22 cellular contexts compared by ENCODE assay signal in genomic region chr16:2819939-2820835, GRCh38. TPM values are rescaled to one million over a fixed set of nuclear protein-coding genes. Genes with fewer than 3 reads are reported as not detected.
"Had no signal": no experiment of that assay in that cellular context is flagged by ENCODE, and none has a peak within 500 bp of the region (broad histone marks: within the 10 kb centered on the region; RNA-seq: fewer than 3 reads in every experiment).

No MANE protein-coding gene starts in this region.

- DNase-seq: activated CD4-positive, alpha-beta T cell treated with anti-CD3 and anti-CD28 coated beads, Interleukin-2, amount 50 U/mL, for 48 hours; activated CD4-positive, CD25-positive, alpha-beta regulatory T cell treated with anti-CD3 and anti-CD28 coated beads, Interleukin-2, amount 50 U/mL, for 72 hours; activated gamma-delta T cell; activated T-cell treated with anti-CD3 and anti-CD28 coated beads, Interleukin-2, amount 50 U/mL, for 4 hours; central memory CD4-positive, alpha-beta T cell; cortex of kidney; effector CD4-positive, alpha-beta T cell; esophagus squamous epithelium; mesendoderm; stimulated activated CD4-positive, alpha-beta T cell treated with anti-CD3 and anti-CD28 coated beads, Interleukin-12 subunit alpha, Interleukin-12 subunit beta, amount 100 ng/mL, for 4 hours; stimulated activated CD4-positive, alpha-beta T cell treated with anti-CD3 and anti-CD28 coated beads, Interleukin-2, amount 100 ng/mL, for 24 hours; stomach; T-helper 1 cell; T1000 had no signal

- H3K4me3 ChIP-seq: esophagus squamous epithelium, stomach, thoracic aorta had no signal

- H3K36me3 ChIP-seq: esophagus squamous epithelium, stomach, thoracic aorta had no signal

- H3K36me3 Mint-ChIP-seq: activated naive CD4-positive, alpha-beta T cell treated with anti-CD3 and anti-CD28 coated beads, Interleukin-2, amount 50 U/mL, for 72 hours; natural killer cell treated with Interleukin-12 subunit alpha and Interleukin-12 subunit beta and Interleukin-15 and Interleukin-18, amount 100 ng/mL, for 72 hours had no signal

- H3K27ac ChIP-seq: esophagus squamous epithelium, stomach, thoracic aorta had no signal

- ATAC-seq: activated naive CD4-positive, alpha-beta T cell treated with anti-CD3 and anti-CD28 coated beads, Interleukin-2, amount 50 U/mL, for 72 hours; activated T-cell treated with anti-CD3 and anti-CD28 coated beads, Interleukin-2, amount 50 U/mL, for 4 hours had no signal

- H3K4me3 Mint-ChIP-seq: activated T-cell treated with anti-CD3 and anti-CD28 coated beads, Interleukin-2, amount 50 U/mL, for 4 hours; natural killer cell treated with Interleukin-12 subunit alpha and Interleukin-12 subunit beta and Interleukin-15 and Interleukin-18, amount 100 ng/mL, for 72 hours had no signal

- H3K4me1 ChIP-seq: esophagus squamous epithelium, stomach had no signal

- H3K9me3 Mint-ChIP-seq: activated naive CD4-positive, alpha-beta T cell treated with anti-CD3 and anti-CD28 coated beads, Interleukin-2, amount 50 U/mL, for 72 hours; activated T-cell treated with anti-CD3 and anti-CD28 coated beads, Interleukin-2, amount 50 U/mL, for 4 hours; natural killer cell treated with Interleukin-12 subunit alpha and Interleukin-12 subunit beta and Interleukin-15 and Interleukin-18, amount 100 ng/mL, for 72 hours had no signal

- H3K27me3 Mint-ChIP-seq: natural killer cell treated with Interleukin-12 subunit alpha and Interleukin-12 subunit beta and Interleukin-15 and Interleukin-18, amount 100 ng/mL, for 72 hours had no signal

- H3K27ac Mint-ChIP-seq: activated naive CD4-positive, alpha-beta T cell treated with anti-CD3 and anti-CD28 coated beads, Interleukin-2, amount 50 U/mL, for 72 hours; natural killer cell treated with Interleukin-12 subunit alpha and Interleukin-12 subunit beta and Interleukin-15 and Interleukin-18, amount 100 ng/mL, for 72 hours had no signal

- H3K9me3 ChIP-seq: esophagus squamous epithelium, stomach, thoracic aorta had no signal

RNA-seq across cellular contexts. Expression of gene PRSS21, which starts 3.1 kb away (rescaled TPM):
- total RNA-seq: endothelial cell of umbilical vein had no signal

RNA-seq across cellular contexts. Expression of gene ZG16B, which starts 9.9 kb away (rescaled TPM):
- total RNA-seq: endothelial cell of umbilical vein, thoracic aorta had no signal

RNA-seq across cellular contexts. Expression of gene PRSS41, which starts 21.9 kb away (rescaled TPM):
- total RNA-seq: activated naive CD4-positive, alpha-beta T cell treated with anti-CD3 and anti-CD28 coated beads, Interleukin-2, amount 50 U/mL, for 72 hours; activated T-cell treated with anti-CD3 and anti-CD28 coated beads, Interleukin-2, amount 50 U/mL, for 4 hours; endothelial cell of umbilical vein; esophagus squamous epithelium; fibroblast of villous mesenchyme; liver; natural killer cell treated with Interleukin-12 subunit alpha and Interleukin-12 subunit beta and Interleukin-15 and Interleukin-18, amount 100 ng/mL, for 72 hours; omental fat pad; pulmonary artery endothelial cell; stomach; thoracic aorta had no signal
- polyA plus RNA-seq: endothelial cell of umbilical vein, liver, stomach had no signal

RNA-seq across cellular contexts. Expression of gene PRSS33, which starts 32.8 kb away (rescaled TPM):
- total RNA-seq: activated naive CD4-positive, alpha-beta T cell treated with anti-CD3 and anti-CD28 coated beads, Interleukin-2, amount 50 U/mL, for 72 hours; endothelial cell of umbilical vein; esophagus squamous epithelium; fibroblast of villous mesenchyme; liver; natural killer cell treated with Interleukin-12 subunit alpha and Interleukin-12 subunit beta and Interleukin-15 and Interleukin-18, amount 100 ng/mL, for 72 hours; omental fat pad; pulmonary artery endothelial cell; stomach; thoracic aorta had no signal
- polyA plus RNA-seq: endothelial cell of umbilical vein, liver, stomach had no signal

RNA-seq across cellular contexts. Expression of gene PRSS22, which starts 37.8 kb away (rescaled TPM):
- total RNA-seq: endothelial cell of umbilical vein, fibroblast of villous mesenchyme, omental fat pad, pulmonary artery endothelial cell, thoracic aorta had no signal
- polyA plus RNA-seq: endothelial cell of umbilical vein had no signal
